In the genomic region with DNA sequence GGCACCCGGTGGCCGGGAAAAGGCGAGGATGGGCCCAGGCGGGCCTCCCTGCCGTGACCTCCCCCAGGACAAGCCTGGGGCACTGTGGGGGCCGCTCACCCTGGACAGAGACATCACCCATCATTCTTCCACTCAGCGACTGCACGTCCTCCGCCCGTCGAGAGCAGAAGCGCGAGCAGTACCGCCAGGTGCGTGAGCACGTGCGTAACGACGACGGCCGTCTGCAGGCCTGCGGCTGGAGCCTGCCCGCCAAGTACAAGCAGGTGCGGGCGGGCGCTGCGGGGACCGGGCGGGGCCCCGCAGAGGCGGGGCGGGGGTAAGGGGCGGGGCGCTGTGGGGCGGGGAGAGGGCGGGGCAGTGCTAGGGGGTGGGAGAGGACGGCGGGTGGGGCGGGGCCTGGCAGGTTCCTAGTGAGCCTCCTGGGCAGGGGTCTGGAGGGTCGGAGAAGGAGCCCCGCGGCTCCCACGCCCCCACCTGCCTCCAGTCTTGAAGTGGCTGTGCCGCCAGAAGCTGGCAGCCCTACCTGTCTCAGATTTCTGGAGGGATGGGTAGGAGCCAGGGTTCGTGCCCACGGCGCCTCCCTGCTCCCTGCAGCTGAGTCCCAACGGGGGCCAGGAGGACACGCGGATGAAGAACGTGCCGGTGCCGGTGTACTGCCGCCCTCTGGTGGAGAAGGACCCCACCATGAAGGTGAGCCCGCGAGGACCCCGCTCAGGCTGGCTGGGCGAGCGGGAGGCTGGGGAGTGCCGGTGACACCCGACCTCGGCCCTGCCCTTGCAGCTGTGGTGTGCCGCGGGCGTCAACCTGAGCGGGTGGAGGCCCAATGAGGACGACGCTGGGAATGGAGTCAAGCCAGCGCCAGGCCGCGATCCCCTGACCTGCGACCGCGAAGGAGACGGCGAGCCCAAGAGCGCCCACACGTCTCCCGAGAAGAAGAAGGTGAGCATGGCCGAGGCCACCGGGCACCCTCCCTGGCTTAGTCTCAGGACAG, we compare ENCODE assay signal across 9 cellular contexts. TPM values are rescaled to one million over a fixed set of nuclear protein-coding genes. Genes with fewer than 3 reads are reported as not detected.
DNase-seq lines count a peak whose midpoint lies in the region; ATAC-seq and TF ChIP-seq lines count a peak whose summit lies in the region.
"Had no signal": no experiment of that assay in that cellular context is flagged by ENCODE, and none has a peak within 500 bp of the region (broad histone marks: within the 10 kb centered on the region; RNA-seq: fewer than 3 reads in every experiment).

No MANE protein-coding gene starts in this region.

- H3K36me3 ChIP-seq in BE2C (peaks cover 79% of the 10 kb centered on the region), HUES6 (ENCODE audit: control insufficient read depth, insufficient read depth, low read length) (peaks cover 63% of the 10 kb centered on the region), kidney epithelial cell (ENCODE audit: control insufficient read depth, insufficient read depth, low read length) (peaks cover 2% of the 10 kb centered on the region), transverse colon (peaks cover 0 to 12% (median 0%) of the 10 kb centered on the region in 4 donors)

- H3K27ac ChIP-seq in HUES6 (ENCODE audit: low read depth, low read length) (no peak overlapping the region), transverse colon (no peak overlapping the region)

- TF ChIP-seq POLR2A in transverse colon (IDR thresholded peaks at IDR 0.05) = no peak

- H3K4me3 ChIP-seq in BE2C (ENCODE audit: low read depth, low read length) (no peak overlapping the region), HUES6 (ENCODE audit: low read depth, low read length) (peak overlapping the region; percentile 54), kidney epithelial cell (ENCODE audit: low read depth, low read length) (no peak overlapping the region), transverse colon (no peak overlapping the region)

- no peaks in the 10 kb centered on the region for H3K9me3 Mint-ChIP-seq in activated T-helper 2 cell treated with anti-CD3 and anti-CD28 coated beads, Interferon-gamma antibody, Interleukin-2, Interleukin-4, amounts not matched to agents 10 μg/mL and 5 μg/mL and 100 μg/mL, durations not matched to agents 14 hours and 24 hours and 36 hours
- H3K9me3 Mint-ChIP-seq: activated T-helper 17 cell treated with anti-CD3 and anti-CD28 coated beads, Interleukin-2, amount 50 U/mL, for 72 hours had no signal

- in situ Hi-C loops in transverse colon (cut with MboI; ENCODE audit: low pct_ligation_motif_present in 1 of 4, low pct_unique_long_range_greater_than_20kb in 1 of 4, low sequenced_read_pairs in 3 of 4) = no loop called here

- H3K36me3 Mint-ChIP-seq in activated T-helper 2 cell treated with anti-CD3 and anti-CD28 coated beads, Interferon-gamma antibody, Interleukin-2, Interleukin-4, amounts not matched to agents 10 μg/mL and 5 μg/mL and 100 μg/mL, durations not matched to agents 14 hours and 24 hours and 36 hours (ENCODE audit: low read depth) = peaks cover 29% of the 10 kb centered on the region

- TF ChIP-seq CTCF in BE2C (IDR thresholded peaks at IDR 0.05; ENCODE audit: low read depth, low read length) (peak; percentile 46), kidney epithelial cell (IDR thresholded peaks at IDR 0.05; ENCODE audit: insufficient read depth, low read length, poor library complexity, severe bottlenecking) (peak; percentile 75), transverse colon (IDR thresholded peaks at IDR 0.05) (peak in 1 of 5 experiments; percentile 11)

- H3K27me3 Mint-ChIP-seq in activated T-helper 2 cell treated with anti-CD3 and anti-CD28 coated beads, Interferon-gamma antibody, Interleukin-2, Interleukin-4, amounts not matched to agents 10 μg/mL and 5 μg/mL and 100 μg/mL, durations not matched to agents 14 hours and 24 hours and 36 hours (ENCODE audit: low read depth) = no peaks in the 10 kb centered on the region
- H3K27me3 Mint-ChIP-seq: activated T-helper 17 cell treated with anti-CD3 and anti-CD28 coated beads, Interleukin-2, amount 50 U/mL, for 72 hours had no signal

- H3K4me1 ChIP-seq in BE2C = no peaks in the 10 kb centered on the region
- H3K4me1 ChIP-seq in HUES6 (ENCODE audit: control insufficient read depth, insufficient read depth, low read length) = peaks cover 7% of the 10 kb centered on the region
- H3K4me1 ChIP-seq in transverse colon = no peaks in the 10 kb centered on the region

- intact Hi-C loops in transverse colon (cut with DNase I; ENCODE audit: low total_unique reads) = no loop called here
- intact Hi-C loops in activated T-helper 2 cell treated with anti-CD3 and anti-CD28 coated beads, Interferon-gamma antibody, Interleukin-2, Interleukin-4, amounts not matched to agents 10 μg/mL and 5 μg/mL and 100 μg/mL, durations not matched to agents 14 hours and 24 hours and 36 hours (cut with micrococcal nuclease) = no loop called here

- H3K27me3 ChIP-seq in BE2C = no peaks in the 10 kb centered on the region
- no peaks in the 10 kb centered on the region for H3K27me3 ChIP-seq in HUES6 (ENCODE audit: control insufficient read depth, insufficient read depth, low read length)
- no peaks in the 10 kb centered on the region for H3K27me3 ChIP-seq in kidney epithelial cell (ENCODE audit: control insufficient read depth, insufficient read depth, low read length)
- no peaks in the 10 kb centered on the region for H3K27me3 ChIP-seq in transverse colon

- H3K9ac ChIP-seq in HUES6 (ENCODE audit: low read length) = no peak overlapping the region

- H3K4me3 Mint-ChIP-seq in activated T-helper 2 cell treated with anti-CD3 and anti-CD28 coated beads, Interferon-gamma antibody, Interleukin-2, Interleukin-4, amounts not matched to agents 10 μg/mL and 5 μg/mL and 100 μg/mL, durations not matched to agents 14 hours and 24 hours and 36 hours (ENCODE audit: low read depth) = no peak overlapping the region
- H3K4me3 Mint-ChIP-seq: activated T-helper 17 cell treated with anti-CD3 and anti-CD28 coated beads, Interleukin-2, amount 50 U/mL, for 72 hours had no signal

- ATAC-seq in HG02852 (IDR thresholded peaks at IDR 0.05; ENCODE audit: unreplicated experiment) (no peak), GM18498 (IDR thresholded peaks at IDR 0.05; ENCODE audit: unreplicated experiment) (no peak)
- ATAC-seq: activated T-helper 17 cell treated with anti-CD3 and anti-CD28 coated beads, Interleukin-2, amount 50 U/mL, for 72 hours had no signal

- TF ChIP-seq EP300 in transverse colon (IDR thresholded peaks at IDR 0.05; ENCODE audit: low read depth) = no peak

- WGBS in transverse colon (ENCODE audit: low coverage in 1 of 2), 2 donors = 79% methylated on average over 63 of the region's 81 CpGs; no CpG with 5 or more reads in 1 of the 2 donors

- DNase-seq in BE2C (peak; percentile 70), cerebellar cortex (ENCODE audit: low spot score) (peak; percentile 68), kidney epithelial cell (ENCODE audit: low read depth) (no peak), transverse colon (no peak)
- no peak for DNase-seq in activated T-helper 2 cell treated with anti-CD3 and anti-CD28 coated beads, Interferon-gamma antibody, Interleukin-2, Interleukin-4, amounts not matched to agents 10 μg/mL and 5 μg/mL and 100 μg/mL, durations not matched to agents 14 hours and 24 hours and 36 hours (ENCODE audit: low spot score)

- H3K4me1 Mint-ChIP-seq in activated T-helper 2 cell treated with anti-CD3 and anti-CD28 coated beads, Interferon-gamma antibody, Interleukin-2, Interleukin-4, amounts not matched to agents 10 μg/mL and 5 μg/mL and 100 μg/mL, durations not matched to agents 14 hours and 24 hours and 36 hours (ENCODE audit: low read depth) = no peaks in the 10 kb centered on the region
- H3K4me1 Mint-ChIP-seq: activated T-helper 17 cell treated with anti-CD3 and anti-CD28 coated beads, Interleukin-2, amount 50 U/mL, for 72 hours had no signal

- H3K9me3 ChIP-seq in BE2C (no peaks in the 10 kb centered on the region), HUES6 (ENCODE audit: control insufficient read depth, insufficient read depth, low read depth, low read length) (no peaks in the 10 kb centered on the region), transverse colon (no peaks in the 10 kb centered on the region)

- H3K27ac Mint-ChIP-seq in activated T-helper 2 cell treated with anti-CD3 and anti-CD28 coated beads, Interferon-gamma antibody, Interleukin-2, Interleukin-4, amounts not matched to agents 10 μg/mL and 5 μg/mL and 100 μg/mL, durations not matched to agents 14 hours and 24 hours and 36 hours = no peak overlapping the region
- H3K27ac Mint-ChIP-seq: activated T-helper 17 cell treated with anti-CD3 and anti-CD28 coated beads, Interleukin-2, amount 50 U/mL, for 72 hours had no signal

RNA-seq across cellular contexts. Expression of a gene that starts 7.5 kb away (rescaled TPM):
- polyA plus RNA-seq in BE2C (2012; ENCODE audit: insufficient read depth, insufficient read length, low read depth) = 366 TPM
- total RNA-seq in kidney epithelial cell = 44.9 and 45.3 TPM in 2 replicates
- 100 to 1,000 TPM; 116 to 286 (median 132) TPM for total RNA-seq in transverse colon
- 45.6 and 46.1 TPM in 2 replicates for total RNA-seq in activated T-helper 2 cell treated with anti-CD3 and anti-CD28 coated beads, Interferon-gamma antibody, Interleukin-2, Interleukin-4, amounts not matched to agents 10 μg/mL and 5 μg/mL and 100 μg/mL, durations not matched to agents 14 hours and 24 hours and 36 hours

RNA-seq across cellular contexts. Expression of a gene that starts 8.8 kb away (rescaled TPM):
- 30.6 TPM for polyA plus RNA-seq in BE2C (2012; ENCODE audit: insufficient read depth, insufficient read length, low read depth)
- total RNA-seq in kidney epithelial cell (6.8 and 13.6 TPM in 2 replicates), transverse colon (100 to 1,000 TPM in 1 of 4 donors, 10 to 100 TPM in 3; 23.6 to 173 (median 45.4) TPM)
- total RNA-seq in activated T-helper 2 cell treated with anti-CD3 and anti-CD28 coated beads, Interferon-gamma antibody, Interleukin-2, Interleukin-4, amounts not matched to agents 10 μg/mL and 5 μg/mL and 100 μg/mL, durations not matched to agents 14 hours and 24 hours and 36 hours = 26.1 and 26.2 TPM in 2 replicates

RNA-seq across cellular contexts. Expression of a gene that starts 9.1 kb away (rescaled TPM):
- polyA plus RNA-seq in BE2C (2012; ENCODE audit: insufficient read depth, insufficient read length, low read depth) = 992 TPM
- 94.9 and 108 TPM in 2 replicates for total RNA-seq in kidney epithelial cell
- 100 to 1,000 TPM; 102 to 253 (median 121) TPM for total RNA-seq in transverse colon
- 179 and 184 TPM in 2 replicates for total RNA-seq in activated T-helper 2 cell treated with anti-CD3 and anti-CD28 coated beads, Interferon-gamma antibody, Interleukin-2, Interleukin-4, amounts not matched to agents 10 μg/mL and 5 μg/mL and 100 μg/mL, durations not matched to agents 14 hours and 24 hours and 36 hours

RNA-seq across cellular contexts. Expression of a gene that starts 18.6 kb away (rescaled TPM):
- 95.7 TPM for polyA plus RNA-seq in BE2C (2012; ENCODE audit: insufficient read depth, insufficient read length, low read depth)
- total RNA-seq in kidney epithelial cell (60.6 and 78.2 TPM in 2 replicates), transverse colon (100 to 1,000 TPM; 101 to 289 (median 125) TPM)
- total RNA-seq in activated T-helper 2 cell treated with anti-CD3 and anti-CD28 coated beads, Interferon-gamma antibody, Interleukin-2, Interleukin-4, amounts not matched to agents 10 μg/mL and 5 μg/mL and 100 μg/mL, durations not matched to agents 14 hours and 24 hours and 36 hours = 27.1 and 28.3 TPM in 2 replicates

RNA-seq across cellular contexts. Expression of a gene that starts 18.9 kb away (rescaled TPM):
- 438 TPM for polyA plus RNA-seq in BE2C (2012; ENCODE audit: insufficient read depth, insufficient read length, low read depth)
- 145 and 187 TPM in 2 replicates for total RNA-seq in kidney epithelial cell
- total RNA-seq in transverse colon = 100 to 1,000 TPM in 1 of 4 donors, 10 to 100 TPM in 3; 15.3 to 165 (median 59.6) TPM
- 64.5 and 66.7 TPM in 2 replicates for total RNA-seq in activated T-helper 2 cell treated with anti-CD3 and anti-CD28 coated beads, Interferon-gamma antibody, Interleukin-2, Interleukin-4, amounts not matched to agents 10 μg/mL and 5 μg/mL and 100 μg/mL, durations not matched to agents 14 hours and 24 hours and 36 hours

Comparison
In these comparisons a context has a peak if more than half of its experiments do, and no peak if none do; other contexts are left out.
1. DNase-seq: peak in BE2C (single experiment) and cerebellar cortex (single experiment); none in kidney epithelial cell (single experiment), transverse colon (single experiment) and activated T-helper 2 cell treated with anti-CD3 and anti-CD28 coated beads, Interferon-gamma antibody, Interleukin-2, Interleukin-4, amounts not matched to agents 10 μg/mL and 5 μg/mL and 100 μg/mL, durations not matched to agents 14 hours and 24 hours and 36 hours (single experiment).